In genomic region chr16:1614226-1615102, GRCh38 we compare ENCODE assay signal across 8 cellular contexts. TPM values are rescaled to one million over a fixed set of nuclear protein-coding genes. Genes with fewer than 3 reads are reported as not detected.
A peak's percentile ranks its signal among the peaks of the same experiment; 100 is the strongest.
DNase-seq lines count a peak whose midpoint lies in the region; ATAC-seq and TF ChIP-seq lines count a peak whose summit lies in the region.

No MANE protein-coding gene starts in this region.

- TF ChIP-seq CTCF in CD4-positive, alpha-beta T cell (IDR thresholded peaks at IDR 0.05), result no peak
- no peak for TF ChIP-seq CTCF in prostate gland (IDR thresholded peaks at IDR 0.05)

- H3K36me3 Mint-ChIP-seq in CD4-positive, alpha-beta T cell (ENCODE audit: low read depth), result peaks cover 47% of the 10 kb centered on the region
- peaks cover 24% of the 10 kb centered on the region for H3K36me3 Mint-ChIP-seq in activated T-helper 1 cell treated with anti-CD3 and anti-CD28 coated beads, Interleukin-12 subunit alpha, Interleukin-12 subunit beta, Interleukin-2, Interleukin-4 antibody, amounts not matched to agents 30 ng/mL and 10 ng/mL and 1 ng/mL, durations not matched to agents 14 hours and 24 hours and 36 hours (ENCODE audit: low read depth)

- H3K36me3 ChIP-seq in HUES6 (ENCODE audit: control insufficient read depth, insufficient read depth, low read length), result peaks cover 19% of the 10 kb centered on the region
- H3K36me3 ChIP-seq in prostate gland, result no peaks in the 10 kb centered on the region

- TF ChIP-seq POLR2A in prostate gland (IDR thresholded peaks at IDR 0.05), result no peak

- H3K27me3 Mint-ChIP-seq in CD4-positive, alpha-beta T cell, result peaks cover 17% of the 10 kb centered on the region
- H3K27me3 Mint-ChIP-seq in activated T-helper 1 cell treated with anti-CD3 and anti-CD28 coated beads, Interleukin-12 subunit alpha, Interleukin-12 subunit beta, Interleukin-2, Interleukin-4 antibody, amounts not matched to agents 30 ng/mL and 10 ng/mL and 1 ng/mL, durations not matched to agents 14 hours and 24 hours and 36 hours (ENCODE audit: insufficient read depth), result no peaks in the 10 kb centered on the region

- WGBS in prostate gland, result under 1% methylated on average over 58 of the region's 114 CpGs

- peaks cover 5% of the 10 kb centered on the region for H3K9me3 ChIP-seq in CD4-positive, alpha-beta T cell (ENCODE audit: control insufficient read depth, low read length)
- H3K9me3 ChIP-seq in HUES6 (ENCODE audit: control insufficient read depth, insufficient read depth, low read depth, low read length), result no peaks in the 10 kb centered on the region
- H3K9me3 ChIP-seq in prostate gland, result no peaks in the 10 kb centered on the region

- peak overlapping the region; percentile 89 for H3K4me3 Mint-ChIP-seq in CD4-positive, alpha-beta T cell
- peak overlapping the region; percentile 82 for H3K4me3 Mint-ChIP-seq in activated T-helper 1 cell treated with anti-CD3 and anti-CD28 coated beads, Interleukin-12 subunit alpha, Interleukin-12 subunit beta, Interleukin-2, Interleukin-4 antibody, amounts not matched to agents 30 ng/mL and 10 ng/mL and 1 ng/mL, durations not matched to agents 14 hours and 24 hours and 36 hours

- POLR2A ChIA-PET in CD4-positive, alpha-beta T cell (lab: Charles Lee), result interaction anchor here (1.0 to 1.9 kb wide), 3 partner anchors 92 to 194 kb away, joined by 3 to 8 read pairs (median 3); partner anchors contain the start of genes MAPK8IP3, SPSB3 and UQCC4

- no peak overlapping the region for H3K27ac Mint-ChIP-seq in CD4-positive, alpha-beta T cell
- H3K27ac Mint-ChIP-seq in activated T-helper 1 cell treated with anti-CD3 and anti-CD28 coated beads, Interleukin-12 subunit alpha, Interleukin-12 subunit beta, Interleukin-2, Interleukin-4 antibody, amounts not matched to agents 30 ng/mL and 10 ng/mL and 1 ng/mL, durations not matched to agents 14 hours and 24 hours and 36 hours, result no peak overlapping the region

- H3K4me1 ChIP-seq in HUES6 (ENCODE audit: control insufficient read depth, insufficient read depth, low read length), result peaks cover 15% of the 10 kb centered on the region
- peaks cover 9% of the 10 kb centered on the region for H3K4me1 ChIP-seq in prostate gland (replicated peaks)

- H3K9ac ChIP-seq in HUES6 (ENCODE audit: low read length), result peak overlapping the region; percentile 79

- CTCF ChIA-PET in CD4-positive, alpha-beta T cell (lab: Charles Lee), result interaction anchor here (0.6 to 1.4 kb wide), 2 partner anchors 92 to 193 kb away, joined by 3 to 4 read pairs; partner anchors contain the start of gene MAPK8IP3

- H3K4me3 ChIP-seq in HUES6 (ENCODE audit: low read depth, low read length), result peak overlapping the region; percentile 71
- peak overlapping the region; percentile 77 to 81 for H3K4me3 ChIP-seq in prostate gland

- DNase-seq in CD4-positive, alpha-beta T cell, result peak in 2 of 10 experiments; percentile 5 to 7
- no peak for DNase-seq in activated T-helper 1 cell treated with anti-CD3 and anti-CD28 coated beads, Interleukin-12 subunit alpha, Interleukin-12 subunit beta, Interleukin-2, Interleukin-4 antibody, amounts not matched to agents 30 ng/mL and 10 ng/mL and 1 ng/mL, durations not matched to agents 14 hours and 24 hours and 36 hours (ENCODE audit: low spot score)
- peak; percentile 50 for DNase-seq in germinal center (ENCODE audit: low spot score)
- peak; percentile 18 for DNase-seq in prostate gland (ENCODE audit: low spot score)
- no peak for DNase-seq in NCI-H187 treated with DMSO at 0.1 percent for 48 hours (lab: John Stamatoyannopoulos, UW)

- no peak overlapping the region for H3K27ac ChIP-seq in CD4-positive, alpha-beta T cell (ENCODE audit: low read depth, low read length)
- H3K27ac ChIP-seq in HUES6 (ENCODE audit: low read depth, low read length) (no peak overlapping the region), prostate gland (peak overlapping the region; percentile 74 to 82)

- intact Hi-C loops in CD4-positive, alpha-beta T cell (cut with DNase I, micrococcal nuclease), result loop anchor here (5.0 kb wide), 3 partner anchors 93 to 192 kb away; partner anchors contain the start of genes CLCN7 (in 1 of the 2), MAPK8IP3 (in 1 of the 2) and UQCC4 (in 1 of the 2)
- intact Hi-C loops in activated T-helper 1 cell treated with anti-CD3 and anti-CD28 coated beads, Interleukin-12 subunit alpha, Interleukin-12 subunit beta, Interleukin-2, Interleukin-4 antibody, amounts not matched to agents 30 ng/mL and 10 ng/mL and 1 ng/mL, durations not matched to agents 14 hours and 24 hours and 36 hours (cut with micrococcal nuclease), result loop anchor here (5.0 to 10.0 kb wide), 6 partner anchors 33 to 1212 kb away; partner anchors contain the start of genes DECR2, GNPTG, KCTD5 and TBL3
- intact Hi-C loops in prostate gland (cut with DNase I), result loop anchor here (5.0 to 10.0 kb wide), 5 partner anchors 82 to 200 kb away; partner anchors contain the start of genes CLCN7, MAPK8IP3, TELO2 and TMEM204

- H3K4me1 Mint-ChIP-seq in CD4-positive, alpha-beta T cell (ENCODE audit: low read depth), result peaks cover 38% of the 10 kb centered on the region
- peaks cover 44% of the 10 kb centered on the region for H3K4me1 Mint-ChIP-seq in activated T-helper 1 cell treated with anti-CD3 and anti-CD28 coated beads, Interleukin-12 subunit alpha, Interleukin-12 subunit beta, Interleukin-2, Interleukin-4 antibody, amounts not matched to agents 30 ng/mL and 10 ng/mL and 1 ng/mL, durations not matched to agents 14 hours and 24 hours and 36 hours (ENCODE audit: low read depth)

- ATAC-seq in CD4-positive, alpha-beta T cell (ENCODE audit: poor library complexity), result no peak
- ATAC-seq in GM21360 (IDR thresholded peaks at IDR 0.05; ENCODE audit: unreplicated experiment) (no peak), HG02763 (IDR thresholded peaks at IDR 0.05; ENCODE audit: unreplicated experiment) (no peak)

- H3K27me3 ChIP-seq in CD4-positive, alpha-beta T cell (ENCODE audit: control insufficient read depth, insufficient read depth, low read length), result peaks cover 8% of the 10 kb centered on the region
- H3K27me3 ChIP-seq in HUES6 (ENCODE audit: control insufficient read depth, insufficient read depth, low read length), result peaks cover 13% of the 10 kb centered on the region
- H3K27me3 ChIP-seq in prostate gland (replicated peaks; ENCODE audit: insufficient read depth), result no peaks in the 10 kb centered on the region

- no peaks in the 10 kb centered on the region for H3K9me3 Mint-ChIP-seq in CD4-positive, alpha-beta T cell
- peaks cover 3% of the 10 kb centered on the region for H3K9me3 Mint-ChIP-seq in activated T-helper 1 cell treated with anti-CD3 and anti-CD28 coated beads, Interleukin-12 subunit alpha, Interleukin-12 subunit beta, Interleukin-2, Interleukin-4 antibody, amounts not matched to agents 30 ng/mL and 10 ng/mL and 1 ng/mL, durations not matched to agents 14 hours and 24 hours and 36 hours

RNA-seq across cellular contexts. Expression of gene CRAMP1, which starts 2.3 kb away (rescaled TPM):
- 10 to 100 TPM; 14.1 to 15.2 TPM for total RNA-seq in CD4-positive, alpha-beta T cell
- 38.6 and 38.7 TPM in 2 replicates for total RNA-seq in activated T-helper 1 cell treated with anti-CD3 and anti-CD28 coated beads, Interleukin-12 subunit alpha, Interleukin-12 subunit beta, Interleukin-2, Interleukin-4 antibody, amounts not matched to agents 30 ng/mL and 10 ng/mL and 1 ng/mL, durations not matched to agents 14 hours and 24 hours and 36 hours
- total RNA-seq in prostate gland, result 10 to 100 TPM; 12.7 to 36.0 TPM

RNA-seq across cellular contexts. Expression of gene IFT140, which starts 2.6 kb away (rescaled TPM):
- total RNA-seq in CD4-positive, alpha-beta T cell, result 1 to 10 TPM; 4.3 to 5.6 TPM
- 8.8 and 9.5 TPM in 2 replicates for total RNA-seq in activated T-helper 1 cell treated with anti-CD3 and anti-CD28 coated beads, Interleukin-12 subunit alpha, Interleukin-12 subunit beta, Interleukin-2, Interleukin-4 antibody, amounts not matched to agents 30 ng/mL and 10 ng/mL and 1 ng/mL, durations not matched to agents 14 hours and 24 hours and 36 hours
- 10 to 100 TPM; 30.1 to 41.9 TPM for total RNA-seq in prostate gland

Comparison
In these comparisons a context has a peak if more than half of its experiments do, and no peak if none do; other contexts are left out.
1. DNase-seq: peak in germinal center (single experiment) and prostate gland (single experiment); none in activated T-helper 1 cell treated with anti-CD3 and anti-CD28 coated beads, Interleukin-12 subunit alpha, Interleukin-12 subunit beta, Interleukin-2, Interleukin-4 antibody, amounts not matched to agents 30 ng/mL and 10 ng/mL and 1 ng/mL, durations not matched to agents 14 hours and 24 hours and 36 hours (single experiment) and NCI-H187 treated with DMSO at 0.1 percent for 48 hours (single experiment).
2. H3K27ac ChIP-seq: peak in prostate gland (2 of 2); none in CD4-positive, alpha-beta T cell (single experiment) and HUES6 (single experiment).